Comparison of ENCODE assay signal across 8 cellular contexts in the genomic region with DNA sequence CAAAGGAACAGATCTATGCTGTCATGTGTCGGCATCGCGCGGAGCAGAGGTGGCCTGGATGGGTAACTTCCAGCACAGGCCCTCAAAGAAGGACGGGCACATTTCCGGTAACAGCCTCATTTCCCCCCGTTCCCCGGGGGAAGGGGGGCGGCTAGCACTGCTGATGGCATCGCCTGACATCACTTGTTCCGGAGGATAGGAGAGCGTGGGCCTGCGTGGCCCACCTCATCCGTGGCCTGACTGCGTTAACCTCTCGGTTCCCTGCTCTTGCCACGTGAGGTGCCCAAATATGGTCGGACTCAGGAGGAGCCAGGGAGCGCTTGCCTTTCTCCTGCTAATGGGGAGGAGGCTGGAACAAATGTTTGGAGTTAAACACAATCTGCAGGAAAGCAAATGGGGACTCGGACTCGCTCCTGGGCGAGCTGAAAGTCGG. TPM values are rescaled to one million over a fixed set of nuclear protein-coding genes. Genes with fewer than 3 reads are reported as not detected.
DNase-seq lines count a peak whose midpoint lies in the region; ATAC-seq and TF ChIP-seq lines count a peak whose summit lies in the region.

TSS of gene AKAP12 (plus strand) at position 365 of the 433 bp plus-strand sequence. CDS start 596 bp downstream, outside the sequence.

- H3K4me3 Mint-ChIP-seq in activated T-cell treated with anti-CD3 and anti-CD28 coated beads, Interleukin-2, amount 50 U/mL, for 72 hours = peak within 1 kb of the TSS; percentile 87 to 95

- H3K9ac ChIP-seq in smooth muscle cell (ENCODE audit: low read depth) = no peak within 1 kb of the TSS

- H3K79me2 ChIP-seq in smooth muscle cell (ENCODE audit: low read depth) = peaks cover 12% of the 10 kb centered on the region

- H3K9me3 Mint-ChIP-seq in activated T-cell treated with anti-CD3 and anti-CD28 coated beads, Interleukin-2, amount 50 U/mL, for 72 hours = no peaks in the 10 kb centered on the region

- H3K9me3 ChIP-seq in breast epithelium = no peaks in the 10 kb centered on the region
- no peaks in the 10 kb centered on the region for H3K9me3 ChIP-seq in smooth muscle cell (replicated peaks; ENCODE audit: low read depth)

- H3K4me2 ChIP-seq in smooth muscle cell = peak within 1 kb of the TSS; percentile 98

- no peaks in the 10 kb centered on the region for H4K20me1 ChIP-seq in smooth muscle cell (ENCODE audit: low read depth)

- TF ChIP-seq CTCF in breast epithelium (IDR thresholded peaks at IDR 0.05) (no peak), smooth muscle cell (IDR thresholded peaks at IDR 0.05; ENCODE audit: borderline replicate concordance, insufficient read depth, poor library complexity, severe bottlenecking) (no peak)

- H3K4me3 ChIP-seq in breast epithelium (peak within 1 kb of the TSS; percentile 58 to 84 (median 83)), smooth muscle cell (peak within 1 kb of the TSS; percentile 80)

- intact Hi-C loops in breast epithelium (cut with DNase I; ENCODE audit: low total_unique reads) = no loop called here

- H3F3A ChIP-seq in smooth muscle cell (ENCODE audit: low read depth) = no peaks in the 10 kb centered on the region

- H3K27ac ChIP-seq in breast epithelium (peak within 1 kb of the TSS; percentile 69 to 92), smooth muscle cell (ENCODE audit: low read depth) (no peak within 1 kb of the TSS)

- no peak for TF ChIP-seq POLR2A in breast epithelium (IDR thresholded peaks at IDR 0.05)

- DNase-seq in activated T-cell treated with anti-CD3 and anti-CD28 coated beads, Interleukin-2, amount 50 U/mL, for 72 hours = peak; percentile 9 to 12
- DNase-seq in activated T-cell treated with anti-CD3 and anti-CD28 coated beads, Interleukin-2, amount 50 U/mL, for 48 hours = no peak
- DNase-seq in breast epithelium (ENCODE audit: low spot score in 2 of 2) = no peak
- peak; percentile 53 for DNase-seq in iris pigment epithelial cell (ENCODE audit: low read depth)
- peak; percentile 31 for DNase-seq in smooth muscle cell (lab: John Stamatoyannopoulos, UW; ENCODE audit: unreplicated experiment)
- no peak for DNase-seq in NCI-H2081 treated with DMSO at 0.1 percent for 48 hours (lab: John Stamatoyannopoulos, UW)

- ATAC-seq in activated T-cell treated with anti-CD3 and anti-CD28 coated beads, Interleukin-2, amount 50 U/mL, for 72 hours (replicated peaks in 1 of 2) = peak; percentile 32 to 34
- ATAC-seq in GM19467 (IDR thresholded peaks at IDR 0.05; ENCODE audit: unreplicated experiment) (no peak), HG03135 (IDR thresholded peaks at IDR 0.05; ENCODE audit: unreplicated experiment) (no peak)

- H3K27ac Mint-ChIP-seq in activated T-cell treated with anti-CD3 and anti-CD28 coated beads, Interleukin-2, amount 50 U/mL, for 72 hours = no peak within 1 kb of the TSS

- H3K36me3 ChIP-seq in breast epithelium (no peaks in the 10 kb centered on the region), smooth muscle cell (ENCODE audit: low read depth) (no peaks in the 10 kb centered on the region)

- WGBS in smooth muscle cell (ENCODE audit: low lambda C conversion rate) = 16% methylated on average over 22 of the region's 23 CpGs

- peaks cover 7% of the 10 kb centered on the region for H3K4me1 Mint-ChIP-seq in activated T-cell treated with anti-CD3 and anti-CD28 coated beads, Interleukin-2, amount 50 U/mL, for 72 hours (ENCODE audit: low read depth)

- H2AFZ ChIP-seq in smooth muscle cell (ENCODE audit: low read depth) = peak within 1 kb of the TSS; percentile 91

- H3K27me3 ChIP-seq in breast epithelium (peaks cover 4 to 25% of the 10 kb centered on the region in 2 donors), smooth muscle cell (ENCODE audit: low read depth) (no peaks in the 10 kb centered on the region)

- H3K4me1 ChIP-seq in breast epithelium (no peaks in the 10 kb centered on the region), smooth muscle cell (ENCODE audit: low read depth) (no peaks in the 10 kb centered on the region)

- H3K27me3 Mint-ChIP-seq in activated T-cell treated with anti-CD3 and anti-CD28 coated beads, Interleukin-2, amount 50 U/mL, for 72 hours (ENCODE audit: low read depth) = peaks cover 80% of the 10 kb centered on the region

- no peaks in the 10 kb centered on the region for H3K36me3 Mint-ChIP-seq in activated T-cell treated with anti-CD3 and anti-CD28 coated beads, Interleukin-2, amount 50 U/mL, for 72 hours (ENCODE audit: insufficient read depth in 2 of 2)

RNA-seq across cellular contexts. Expression of gene AKAP12, which starts in this region (rescaled TPM):
- total RNA-seq in activated T-cell treated with anti-CD3 and anti-CD28 coated beads, Interleukin-2, amount 50 U/mL, for 72 hours = 10 to 100 TPM; 10.0 to 10.6 TPM
- total RNA-seq in breast epithelium = 100 to 1,000 TPM in 2 of 3 donors, 10 to 100 TPM in 1; 40.7 to 368 (median 127) TPM
- total RNA-seq in smooth muscle cell = 13.3 and 13.8 TPM in 2 replicates
- 10.7 and 23.3 TPM in 2 replicates for polyA plus RNA-seq in smooth muscle cell

Comparison
In these comparisons a context has a peak if more than half of its experiments do, and no peak if none do; other contexts are left out.
1. DNase-seq: peak in activated T-cell treated with anti-CD3 and anti-CD28 coated beads, Interleukin-2, amount 50 U/mL, for 72 hours (2 of 2), iris pigment epithelial cell (single experiment) and smooth muscle cell (single experiment); none in activated T-cell treated with anti-CD3 and anti-CD28 coated beads, Interleukin-2, amount 50 U/mL, for 48 hours (0 of 2), breast epithelium (0 of 2) and NCI-H2081 treated with DMSO at 0.1 percent for 48 hours (single experiment).
2. ATAC-seq: peak in activated T-cell treated with anti-CD3 and anti-CD28 coated beads, Interleukin-2, amount 50 U/mL, for 72 hours (2 of 2); none in GM19467 (single experiment) and HG03135 (single experiment).